ENCODE assay signal across 9 cellular contexts in the genomic region with DNA sequence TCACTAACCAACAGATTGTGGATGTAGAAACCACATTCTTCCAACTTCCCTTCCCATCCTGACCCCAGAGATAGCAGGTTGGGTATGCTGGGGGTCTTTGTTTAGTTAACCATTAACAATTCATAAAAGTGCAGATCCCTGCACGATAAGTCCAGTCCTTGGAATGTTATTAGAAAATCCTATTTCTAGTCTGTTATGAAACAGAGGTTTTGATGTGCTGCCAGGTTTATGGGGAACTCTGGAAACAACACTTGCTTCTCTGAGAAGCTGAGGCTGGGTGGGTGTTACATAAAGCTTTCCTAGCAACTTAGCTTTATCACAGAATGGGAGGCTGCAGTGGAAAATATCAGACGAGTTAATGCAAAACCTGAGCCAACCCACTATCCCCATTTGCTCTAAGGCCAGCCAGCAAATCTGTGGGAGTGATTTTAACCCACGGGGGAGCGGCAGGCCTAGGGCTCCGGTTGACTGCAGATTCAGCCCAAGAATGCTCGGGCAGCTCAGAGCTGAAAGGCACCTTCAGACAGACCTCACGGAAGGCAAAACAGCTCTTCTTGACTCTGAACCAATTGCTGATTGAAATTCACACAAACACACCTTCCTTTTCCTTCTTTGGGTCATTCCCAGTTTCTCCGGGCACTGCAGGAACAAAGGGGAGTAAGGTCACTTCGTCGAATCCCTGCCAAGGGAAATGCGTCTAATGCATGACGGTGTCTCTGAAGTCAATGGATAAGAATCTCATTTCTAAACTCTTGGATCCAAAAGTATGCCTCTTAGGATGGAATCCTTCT.
DNase-seq lines count a peak whose midpoint lies in the region; ATAC-seq, FAIRE-seq and TF ChIP-seq lines count a peak whose summit lies in the region.
"Had no signal": no experiment of that assay in that cellular context is flagged by ENCODE, and none has a peak within 500 bp of the region (broad histone marks: within the 10 kb centered on the region; RNA-seq: fewer than 3 reads in every experiment).

No MANE protein-coding gene starts in this region.

- POLR2A ChIA-PET in IMR-90 (lab: Charles Lee; ENCODE audit: unreplicated experiment): no interaction called here

- no peak for FAIRE-seq in kidney (lab: Jason Lieb, UNC)
- FAIRE-seq in GM12891 (lab: Jason Lieb, UNC): no peak

- no peaks in the 10 kb centered on the region for H3K9me3 Mint-ChIP-seq in immature natural killer cell
- H3K9me3 Mint-ChIP-seq: naive B cell had no signal

- peaks cover 50% of the 10 kb centered on the region for H3K4me1 ChIP-seq in IMR-90 (ENCODE audit: control insufficient read depth, insufficient read depth, low read length)
- H3K4me1 ChIP-seq in kidney (ENCODE audit: control insufficient read depth in 1 of 2, insufficient read depth in 1 of 2, low read depth in 1 of 2, low read length in 2 of 2): peaks cover 87 to 94% of the 10 kb centered on the region in 2 donors
- peaks cover 43 to 100% (median 76%) of the 10 kb centered on the region in 6 donors for H3K4me1 ChIP-seq in spleen

- in situ Hi-C loops in IMR-90 (cut with MboI; ENCODE audit: low sequenced_read_pairs): loop anchor here (5.0 to 10.0 kb wide), 3 partner anchors 109 to 253 kb away; a partner anchor contains a TSS

- TF ChIP-seq RAD21 in IMR-90 (IDR thresholded peaks at IDR 0.05; ENCODE audit: low read length): no peak; the same call in none of the 2 replicates

- peak overlapping the region; percentile 94 for H3K18ac ChIP-seq in IMR-90 (ENCODE audit: low read depth, low read length)

- peaks cover 0 to 15% of the 10 kb centered on the region in 2 experiments; a peak in 2 of 4 replicates for H3K79me1 ChIP-seq in IMR-90 (ENCODE audit: low read depth in 1 of 2, low read length in 2 of 2)

- peak overlapping the region in 1 of 5 donors; percentile 45 for H3K4me3 Mint-ChIP-seq in immature natural killer cell

- peak overlapping the region; percentile 98 for H2BK120ac ChIP-seq in IMR-90 (ENCODE audit: low read depth, low read length)

- H4K91ac ChIP-seq in IMR-90 (ENCODE audit: insufficient read depth, low read depth, low read length): peak overlapping the region; percentile 97

- H3K36me3 Mint-ChIP-seq in immature natural killer cell: no peaks in the 10 kb centered on the region
- H3K36me3 Mint-ChIP-seq: naive B cell had no signal

- H2BK20ac ChIP-seq in IMR-90 (ENCODE audit: low read depth, low read length): peak overlapping the region; percentile 98

- H3K27me3 ChIP-seq in IMR-90 (ENCODE audit: control insufficient read depth, insufficient read depth, low read length): no peaks in the 10 kb centered on the region
- no peaks in the 10 kb centered on the region for H3K27me3 ChIP-seq in spleen (replicated peaks in 1 of 7)

- peak overlapping the region; percentile 14 to 61 for H4K8ac ChIP-seq in IMR-90 (ENCODE audit: low read depth in 2 of 2, low read length in 2 of 2)

- H3K56ac ChIP-seq in IMR-90 (ENCODE audit: extremely low read depth, insufficient read depth, low read length): peak overlapping the region; percentile 69

- H3K27ac ChIP-seq in IMR-90 (ENCODE audit: insufficient read depth, low read length) (peak overlapping the region; percentile 86), kidney (ENCODE audit: low read depth in 2 of 2, low read length in 2 of 2) (peak overlapping the region; percentile 98 to 99), spleen (peak overlapping the region in 7 of 8 donors; percentile 82 to 96 (median 91))

- peak overlapping the region; percentile 86 for H3K4ac ChIP-seq in IMR-90 (ENCODE audit: low read depth, low read length)

- H3K36me3 ChIP-seq in IMR-90 (ENCODE audit: control insufficient read depth, insufficient read depth, low read length) (no peaks in the 10 kb centered on the region), kidney (ENCODE audit: control insufficient read depth in 1 of 2, insufficient read depth in 2 of 2, low read length in 2 of 2) (no peaks in the 10 kb centered on the region), spleen (no peaks in the 10 kb centered on the region)

- no peak overlapping the region for H3K4me3 ChIP-seq in IMR-90 (ENCODE audit: insufficient read depth, low read depth, low read length)
- peak overlapping the region; percentile 26 to 48 for H3K4me3 ChIP-seq in kidney (ENCODE audit: low read length in 2 of 2)
- no peak overlapping the region for H3K4me3 ChIP-seq in spleen

- no TSS peak for BruUV-seq in IMR-90 (replicated peaks; lab: Mats Ljungman, UMichigan)

- dilution Hi-C loops in IMR-90 (cut with HindIII; ENCODE audit: low sequenced_read_pairs, unreplicated experiment): no loop called here

- WGBS in IMR-90 (ENCODE audit: extremely low coverage in 2 of 2, insufficient read length in 1 of 2), 2 experiments: 0% methylated on average over 5 of the region's 12 CpGs; no CpG with 5 or more reads in 1 of the 2 experiments
- WGBS in spleen, 5 donors: 47 to 66% (median 54%) methylated on average over 11 to 12 of the region's 12 CpGs

- H3K27ac Mint-ChIP-seq in immature natural killer cell: peak overlapping the region in 3 of 6 donors; percentile 27 to 81 (median 53)

- peaks cover 38 to 41% of the 10 kb centered on the region in 2 donors for H3K4me1 Mint-ChIP-seq in immature natural killer cell

- peak overlapping the region; percentile 100 for H2BK5ac ChIP-seq in IMR-90 (ENCODE audit: low read depth, low read length, poor library complexity, severe bottlenecking)

- peak overlapping the region; percentile 38 for H2AK5ac ChIP-seq in IMR-90 (ENCODE audit: low read depth, low read length)

- H3K9me1 ChIP-seq in IMR-90 (ENCODE audit: insufficient read depth, low read length): peaks cover 26% of the 10 kb centered on the region

- peak overlapping the region; percentile 56 for H3K4me2 ChIP-seq in IMR-90 (ENCODE audit: low read depth, low read length)

- H3K27me3 Mint-ChIP-seq in immature natural killer cell (ENCODE audit: low read depth in 3 of 3): peaks cover 8 to 12% (median 10%) of the 10 kb centered on the region in 3 donors
- H3K27me3 Mint-ChIP-seq: naive B cell had no signal

- H4K20me1 ChIP-seq in IMR-90 (ENCODE audit: insufficient read depth, low read length): no peaks in the 10 kb centered on the region

- DNase-seq in IMR-90 (peak; percentile 98), astrocyte of the hippocampus (ENCODE audit: low read depth, low spot score) (peak; percentile 90), kidney (peak; percentile 88), spleen (no peak), immature natural killer cell (no peak), T1000 (lab: John Stamatoyannopoulos, UW) (no peak), GM12891 (ENCODE audit: insufficient read length, low spot score) (no peak)
- DNase-seq: naive B cell had no signal

- H3K9ac ChIP-seq in IMR-90 (ENCODE audit: low read depth, low read length): peak overlapping the region; percentile 47
- H3K9ac ChIP-seq in kidney (ENCODE audit: low read length in 2 of 2): peak overlapping the region; percentile 35 to 86

- TF ChIP-seq POLR2A in IMR-90 (IDR thresholded peaks at IDR 0.05; ENCODE audit: low read depth, low read length) (peak; percentile 60), spleen (IDR thresholded peaks at IDR 0.05) (no peak), GM12891 (IDR thresholded peaks at IDR 0.05; ENCODE audit: low read depth, low read length) (no peak)

- H3K14ac ChIP-seq in IMR-90 (replicated peaks; ENCODE audit: low read depth, low read length): peak overlapping the region; percentile 92; the same call in 1 of the 2 replicates

- H2AK9ac ChIP-seq in IMR-90 (replicated peaks; ENCODE audit: low read depth, low read length, poor library complexity): peak overlapping the region; percentile 45

- peak overlapping the region; percentile 82; the same call in 2 of the 3 replicates for H2BK15ac ChIP-seq in IMR-90 (ENCODE audit: low read depth, low read length)

- peak overlapping the region; percentile 67; the same call in 1 of the 2 replicates for H3K23ac ChIP-seq in IMR-90 (ENCODE audit: low read depth, low read length)

- H4K5ac ChIP-seq in IMR-90 (ENCODE audit: low read depth, low read length): peak overlapping the region; percentile 91

- intact Hi-C loops in IMR-90 (cut with micrococcal nuclease) (loop anchor here (1.0 kb wide), 1 partner anchor 105 kb away; no protein-coding TSS in a partner anchor), kidney (cut with DNase I) (loop anchor here (10.0 kb wide), 1 partner anchor 107 kb away; a partner anchor contains a TSS), spleen (cut with DNase I; ENCODE audit: low total_unique reads) (loop anchor here (5.0 to 10.0 kb wide), 2 partner anchors 109 to 123 kb away; a partner anchor contains a TSS)

- H3K9me3 ChIP-seq in IMR-90 (ENCODE audit: control insufficient read depth, insufficient read depth, low read length) (no peaks in the 10 kb centered on the region), kidney (ENCODE audit: control insufficient read depth in 1 of 2, low read length in 2 of 2) (no peaks in the 10 kb centered on the region), spleen (no peaks in the 10 kb centered on the region)

- peak overlapping the region; percentile 63 for H2AFZ ChIP-seq in IMR-90 (replicated peaks; ENCODE audit: low read length, poor library complexity)

- peak; percentile 18 for ATAC-seq in IMR-90 (ENCODE audit: low read depth)
- ATAC-seq in GM18498 (IDR thresholded peaks at IDR 0.05; ENCODE audit: unreplicated experiment): no peak

- TF ChIP-seq CTCF in IMR-90 (conservative IDR thresholded peaks at IDR 0.05; ENCODE audit: low read depth, low read length) (no peak), kidney (IDR thresholded peaks at IDR 0.05; ENCODE audit: borderline replicate concordance, extremely low read depth, insufficient read depth) (no peak), spleen (IDR thresholded peaks at IDR 0.05 in 8 of 11, conservative IDR thresholded peaks at IDR 0.05 in 3 of 11) (no peak)

- CTCF ChIA-PET in IMR-90 (lab: Yijun Ruan, JAX): no interaction called here

TF ChIP-seq in IMR-90, 13 proteins besides CTCF, POLR2A, EP300 and RAD21 (continues in another document):
- TF ChIP-seq CHD1 (IDR thresholded peaks at IDR 0.05; ENCODE audit: low read depth, low read length): no peak; the same call in 1 of the 2 replicates
- no peak for TF ChIP-seq RFX5 (IDR thresholded peaks at IDR 0.05; ENCODE audit: low read depth, low read length)
- TF ChIP-seq MAZ (IDR thresholded peaks at IDR 0.05; ENCODE audit: borderline replicate concordance, low read depth, low read length): peak; percentile 19; the same call in 1 of the 2 replicates
- TF ChIP-seq CEBPB (IDR thresholded peaks at IDR 0.05; ENCODE audit: low read depth, low read length): peak; percentile 26; the same call in 1 of the 2 replicates
- 0 out of 2 replicates have a peak, but pooled peaks have one; percentile 12 for TF ChIP-seq SMC3 (IDR thresholded peaks at IDR 0.05; ENCODE audit: low read depth, low read length)

TF ChIP-seq in GM12891, 5 proteins besides CTCF, POLR2A, EP300 and RAD21:
- TF ChIP-seq PAX5 (IDR thresholded peaks at IDR 0.05; ENCODE audit: insufficient read depth, low read length, severe bottlenecking): no peak

Comparison
In these comparisons a context has a peak if more than half of its experiments do, and no peak if none do; other contexts are left out.
1. DNase-seq: peak in IMR-90 (single experiment), astrocyte of the hippocampus (single experiment) and kidney (single experiment); none in spleen (single experiment), immature natural killer cell (0 of 3), T1000 (single experiment) and GM12891 (single experiment).
2. H3K4me3 ChIP-seq: peak in kidney (2 of 2); none in IMR-90 (single experiment) and spleen (0 of 8).
3. Peak in every context shown above with its lines, with median percentiles within 50 percentile points of each other: H3K27ac ChIP-seq.